Comparison of ENCODE assay signal across 2 cellular contexts in the genomic region with DNA sequence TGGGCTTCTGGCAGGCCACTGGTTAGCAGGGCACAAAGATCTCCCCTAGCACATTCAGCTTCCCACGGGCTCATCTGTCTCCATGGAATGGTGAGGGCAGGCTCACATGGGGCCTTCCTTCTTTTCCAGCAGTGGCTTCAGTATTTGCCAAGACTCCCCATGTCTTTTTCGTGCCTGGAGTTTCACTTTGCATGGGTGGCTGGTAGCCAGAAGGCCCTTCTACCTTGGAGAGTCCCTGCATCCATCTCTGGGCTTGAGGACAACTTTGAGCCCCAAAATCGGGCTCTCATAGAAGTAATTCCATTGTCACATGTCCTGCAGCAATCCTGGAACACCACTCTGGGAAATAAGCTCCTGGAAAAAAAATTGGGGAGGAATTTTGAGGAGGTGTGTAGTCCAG.
TF ChIP-seq lines count a peak whose summit lies in the region.

No MANE protein-coding gene starts in this region.

TF ChIP-seq in GM23338, 12 proteins besides CTCF, POLR2A, EP300 and RAD21:
- no peak for TF ChIP-seq ZNF331 (CRISPR knock-in tag; IDR thresholded peaks at IDR 0.05; ENCODE audit: low read depth)
- no peak for TF ChIP-seq CREB1 (CRISPR knock-in tag; IDR thresholded peaks at IDR 0.05; ENCODE audit: low read depth)
- no peak for TF ChIP-seq EZH2phosphoT487 (IDR thresholded peaks at IDR 0.05; ENCODE audit: unreplicated experiment)
- no peak for TF ChIP-seq STAT1 (IDR thresholded peaks at IDR 0.05; ENCODE audit: unreplicated experiment)
- TF ChIP-seq POLR2AphosphoS5 (IDR thresholded peaks at IDR 0.05; ENCODE audit: low read depth): no peak
- no peak for TF ChIP-seq NANOG (IDR thresholded peaks at IDR 0.05; ENCODE audit: borderline replicate concordance)
- no peak for TF ChIP-seq EZH2 (IDR thresholded peaks at IDR 0.05; ENCODE audit: low read depth, unreplicated experiment)
- TF ChIP-seq ETS1 (IDR thresholded peaks at IDR 0.05): no peak
- TF ChIP-seq, protein P1, sequence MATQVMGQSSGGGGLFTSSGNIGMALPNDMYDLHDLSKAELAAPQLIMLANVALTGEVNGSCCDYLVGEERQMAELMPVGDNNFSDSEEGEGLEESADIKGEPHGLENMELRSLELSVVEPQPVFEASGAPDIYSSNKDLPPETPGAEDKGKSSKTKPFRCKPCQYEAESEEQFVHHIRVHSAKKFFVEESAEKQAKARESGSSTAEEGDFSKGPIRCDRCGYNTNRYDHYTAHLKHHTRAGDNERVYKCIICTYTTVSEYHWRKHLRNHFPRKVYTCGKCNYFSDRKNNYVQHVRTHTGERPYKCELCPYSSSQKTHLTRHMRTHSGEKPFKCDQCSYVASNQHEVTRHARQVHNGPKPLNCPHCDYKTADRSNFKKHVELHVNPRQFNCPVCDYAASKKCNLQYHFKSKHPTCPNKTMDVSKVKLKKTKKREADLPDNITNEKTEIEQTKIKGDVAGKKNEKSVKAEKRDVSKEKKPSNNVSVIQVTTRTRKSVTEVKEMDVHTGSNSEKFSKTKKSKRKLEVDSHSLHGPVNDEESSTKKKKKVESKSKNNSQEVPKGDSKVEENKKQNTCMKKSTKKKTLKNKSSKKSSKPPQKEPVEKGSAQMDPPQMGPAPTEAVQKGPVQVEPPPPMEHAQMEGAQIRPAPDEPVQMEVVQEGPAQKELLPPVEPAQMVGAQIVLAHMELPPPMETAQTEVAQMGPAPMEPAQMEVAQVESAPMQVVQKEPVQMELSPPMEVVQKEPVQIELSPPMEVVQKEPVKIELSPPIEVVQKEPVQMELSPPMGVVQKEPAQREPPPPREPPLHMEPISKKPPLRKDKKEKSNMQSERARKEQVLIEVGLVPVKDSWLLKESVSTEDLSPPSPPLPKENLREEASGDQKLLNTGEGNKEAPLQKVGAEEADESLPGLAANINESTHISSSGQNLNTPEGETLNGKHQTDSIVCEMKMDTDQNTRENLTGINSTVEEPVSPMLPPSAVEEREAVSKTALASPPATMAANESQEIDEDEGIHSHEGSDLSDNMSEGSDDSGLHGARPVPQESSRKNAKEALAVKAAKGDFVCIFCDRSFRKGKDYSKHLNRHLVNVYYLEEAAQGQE (IDR thresholded peaks at IDR 0.05; ENCODE audit: unreplicated experiment): no peak
- no peak for TF ChIP-seq ZNF114 (CRISPR knock-in tag; IDR thresholded peaks at IDR 0.05)

TF ChIP-seq in endothelial cell of umbilical vein, 7 proteins besides CTCF, POLR2A, EP300 and RAD21:
- TF ChIP-seq MAX (IDR thresholded peaks at IDR 0.05; ENCODE audit: insufficient read depth, insufficient read length) (no peak), FOS (IDR thresholded peaks at IDR 0.05; ENCODE audit: borderline replicate concordance, insufficient read depth, low read length) (no peak), GATA2 (IDR thresholded peaks at IDR 0.05; ENCODE audit: insufficient read depth, insufficient read length, low read depth, low read length) (no peak), MYC (IDR thresholded peaks at IDR 0.05; ENCODE audit: low read depth, low read length) (no peak)
